ENCODE assay signal across 14 cellular contexts in the genomic region with DNA sequence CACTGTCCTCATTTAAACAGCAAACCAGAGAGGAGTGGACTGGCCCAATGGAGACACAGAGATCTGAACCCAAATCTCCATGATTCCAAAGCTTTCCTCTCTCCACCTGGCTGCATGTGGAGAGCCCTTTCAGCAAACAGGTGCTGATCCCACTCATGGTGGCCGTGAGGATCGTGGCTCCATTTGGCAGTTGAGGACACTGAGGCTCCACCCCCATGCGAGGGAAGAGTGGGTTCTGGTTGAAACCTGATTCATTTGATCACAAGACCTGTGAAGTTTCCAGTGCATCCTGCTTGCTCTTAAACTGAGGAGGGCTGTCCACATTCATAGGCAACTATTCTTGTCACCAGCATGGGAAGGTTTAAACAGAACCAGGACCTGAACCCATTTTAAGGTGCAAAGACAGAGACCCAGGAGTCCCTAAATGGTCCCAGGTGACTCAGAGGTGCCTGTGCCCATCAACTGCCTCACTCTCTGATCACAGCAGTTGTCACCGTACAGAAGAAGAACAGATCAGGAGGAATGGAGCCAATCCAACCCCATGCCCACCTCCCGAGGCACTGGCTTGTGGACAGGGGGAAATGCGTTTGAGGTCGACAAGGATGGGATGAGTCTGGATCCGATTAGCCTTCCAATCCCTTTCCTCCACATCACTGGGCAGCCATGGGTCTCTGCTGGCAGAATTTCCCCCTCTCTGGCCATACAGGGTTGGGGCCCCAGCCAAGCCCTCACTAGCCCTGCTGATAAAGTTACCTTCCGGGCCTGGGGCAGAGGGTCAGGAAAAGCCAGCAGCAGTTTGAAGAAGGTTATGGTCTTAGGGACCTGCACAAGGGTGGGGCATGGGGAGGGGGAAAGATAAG.
"Had no signal": no experiment of that assay in that cellular context is flagged by ENCODE, and none has a peak within 500 bp of the region (broad histone marks: within the 10 kb centered on the region; RNA-seq: fewer than 3 reads in every experiment).

No MANE protein-coding gene starts in this region.

- H3K27ac ChIP-seq: brain microvascular endothelial cell, gastroesophageal sphincter, left lung, neural progenitor cell, ovary, sigmoid colon, thoracic aorta had no signal

- H3K9me3 ChIP-seq: left lung, ovary, sigmoid colon, thoracic aorta had no signal

- H3K27ac Mint-ChIP-seq: activated naive CD8-positive, alpha-beta T cell treated with anti-CD3 and anti-CD28 coated beads, Interleukin-2, amount 10 ng/mL, durations not matched to agents 7 days and 5 days; activated T-helper 1 cell treated with anti-CD3 and anti-CD28 coated beads, Interleukin-12 subunit alpha, Interleukin-12 subunit beta, Interleukin-2, Interleukin-4 antibody, amounts not matched to agents 30 ng/mL and 10 ng/mL and 1 ng/mL, durations not matched to agents 14 hours and 24 hours and 36 hours; neural progenitor cell had no signal

- H3K4me3 ChIP-seq: gastroesophageal sphincter, left lung, neural progenitor cell, ovary, sigmoid colon, thoracic aorta had no signal

- H3K4me3 Mint-ChIP-seq: activated naive CD8-positive, alpha-beta T cell treated with anti-CD3 and anti-CD28 coated beads, Interleukin-2, amount 10 ng/mL, durations not matched to agents 7 days and 5 days; activated T-helper 1 cell treated with anti-CD3 and anti-CD28 coated beads, Interleukin-12 subunit alpha, Interleukin-12 subunit beta, Interleukin-2, Interleukin-4 antibody, amounts not matched to agents 30 ng/mL and 10 ng/mL and 1 ng/mL, durations not matched to agents 14 hours and 24 hours and 36 hours; neural progenitor cell had no signal

- H3K36me3 Mint-ChIP-seq: activated naive CD8-positive, alpha-beta T cell treated with anti-CD3 and anti-CD28 coated beads, Interleukin-2, amount 10 ng/mL, durations not matched to agents 7 days and 5 days; neural progenitor cell had no signal

- H3K27me3 ChIP-seq: brain microvascular endothelial cell, neural progenitor cell, ovary had no signal

- H3K9me3 Mint-ChIP-seq: activated naive CD8-positive, alpha-beta T cell treated with anti-CD3 and anti-CD28 coated beads, Interleukin-2, amount 10 ng/mL, durations not matched to agents 7 days and 5 days; activated T-helper 1 cell treated with anti-CD3 and anti-CD28 coated beads, Interleukin-12 subunit alpha, Interleukin-12 subunit beta, Interleukin-2, Interleukin-4 antibody, amounts not matched to agents 30 ng/mL and 10 ng/mL and 1 ng/mL, durations not matched to agents 14 hours and 24 hours and 36 hours; neural progenitor cell had no signal

- H3K4me1 ChIP-seq: gastroesophageal sphincter, left lung, sigmoid colon had no signal

- H3K36me3 ChIP-seq: brain microvascular endothelial cell, gastroesophageal sphincter, left lung, neural progenitor cell, ovary, sigmoid colon, thoracic aorta had no signal

- ATAC-seq: gastroesophageal sphincter, left lung had no signal

- DNase-seq: activated naive CD4-positive, alpha-beta T cell; activated naive CD8-positive, alpha-beta T cell treated with anti-CD3 and anti-CD28 coated beads, Interleukin-2, amount 10 ng/mL, durations not matched to agents 7 days and 5 days; brain microvascular endothelial cell; dermis blood vessel endothelial cell; left lung; ovary; sigmoid colon; stimulated activated CD4-positive, alpha-beta T cell treated with anti-CD3 and anti-CD28 coated beads, Interleukin-12 subunit alpha, Interleukin-12 subunit beta, amount 100 ng/mL, for 4 hours; stimulated activated CD4-positive, alpha-beta T cell treated with anti-CD3 and anti-CD28 coated beads, Interleukin-2, amount 100 ng/mL, for 24 hours; SW 1271 had no signal
